ENCODE assay signal across 1 cellular context in the genomic region with DNA sequence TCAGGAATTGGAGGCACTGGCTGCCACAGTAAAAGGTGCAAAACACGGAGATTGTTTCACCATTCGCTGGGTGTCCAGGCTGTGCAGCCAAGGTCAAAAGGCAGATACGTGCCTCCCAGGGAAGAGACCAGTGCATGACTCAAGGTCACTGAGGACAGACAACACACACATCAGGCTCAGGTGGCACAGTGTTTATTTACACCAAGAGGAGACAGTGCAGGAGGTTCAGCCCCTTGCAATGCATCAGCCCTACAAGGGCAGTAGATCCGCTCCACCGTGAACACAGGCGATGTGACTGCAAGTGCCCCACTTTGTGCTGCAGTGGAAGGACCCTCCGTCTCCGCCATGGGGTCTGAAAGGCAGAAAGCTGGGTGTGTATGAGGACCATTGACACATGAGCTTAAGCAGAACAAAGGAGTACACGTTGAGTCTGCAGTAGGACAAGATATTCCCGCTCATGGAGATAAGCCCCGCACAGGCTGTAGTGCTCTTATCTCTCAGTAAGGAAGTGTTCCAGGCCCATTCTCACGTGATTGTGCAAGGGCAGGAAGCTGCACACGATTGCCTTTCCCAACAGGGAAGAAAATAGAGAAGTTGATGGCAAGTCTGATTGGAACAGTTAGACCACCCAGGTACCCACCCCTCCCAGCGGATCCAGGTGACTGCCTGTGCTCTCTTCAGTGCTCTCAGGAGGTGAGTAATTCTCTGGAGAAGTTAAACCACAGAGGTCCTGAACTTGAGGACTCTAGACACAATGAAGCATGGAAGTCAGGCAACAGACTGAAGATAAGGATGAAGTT.
TF ChIP-seq lines count a peak whose summit lies in the region.

No MANE protein-coding gene starts in this region.

TF ChIP-seq in HepG2, 621 proteins besides CTCF, POLR2A, EP300 and RAD21 (continued from another document and continues in another):
- TF ChIP-seq, protein P1, sequence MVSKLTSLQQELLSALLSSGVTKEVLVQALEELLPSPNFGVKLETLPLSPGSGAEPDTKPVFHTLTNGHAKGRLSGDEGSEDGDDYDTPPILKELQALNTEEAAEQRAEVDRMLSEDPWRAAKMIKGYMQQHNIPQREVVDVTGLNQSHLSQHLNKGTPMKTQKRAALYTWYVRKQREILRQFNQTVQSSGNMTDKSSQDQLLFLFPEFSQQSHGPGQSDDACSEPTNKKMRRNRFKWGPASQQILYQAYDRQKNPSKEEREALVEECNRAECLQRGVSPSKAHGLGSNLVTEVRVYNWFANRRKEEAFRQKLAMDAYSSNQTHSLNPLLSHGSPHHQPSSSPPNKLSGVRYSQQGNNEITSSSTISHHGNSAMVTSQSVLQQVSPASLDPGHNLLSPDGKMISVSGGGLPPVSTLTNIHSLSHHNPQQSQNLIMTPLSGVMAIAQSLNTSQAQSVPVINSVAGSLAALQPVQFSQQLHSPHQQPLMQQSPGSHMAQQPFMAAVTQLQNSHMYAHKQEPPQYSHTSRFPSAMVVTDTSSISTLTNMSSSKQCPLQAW (CRISPR knock-in tag; IDR thresholded peaks at IDR 0.05) = peak; percentile 80
- peak; percentile 97 for TF ChIP-seq SALL1 (CRISPR knock-in tag; IDR thresholded peaks at IDR 0.05)
- TF ChIP-seq, protein P2, sequence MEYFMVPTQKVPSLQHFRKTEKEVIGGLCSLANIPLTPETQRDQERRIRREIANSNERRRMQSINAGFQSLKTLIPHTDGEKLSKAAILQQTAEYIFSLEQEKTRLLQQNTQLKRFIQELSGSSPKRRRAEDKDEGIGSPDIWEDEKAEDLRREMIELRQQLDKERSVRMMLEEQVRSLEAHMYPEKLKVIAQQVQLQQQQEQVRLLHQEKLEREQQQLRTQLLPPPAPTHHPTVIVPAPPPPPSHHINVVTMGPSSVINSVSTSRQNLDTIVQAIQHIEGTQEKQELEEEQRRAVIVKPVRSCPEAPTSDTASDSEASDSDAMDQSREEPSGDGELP (IDR thresholded peaks at IDR 0.05; ENCODE audit: borderline replicate concordance, low read depth) = peak; percentile 85; the same call in 1 of the 2 replicates
- TF ChIP-seq, protein P3, sequence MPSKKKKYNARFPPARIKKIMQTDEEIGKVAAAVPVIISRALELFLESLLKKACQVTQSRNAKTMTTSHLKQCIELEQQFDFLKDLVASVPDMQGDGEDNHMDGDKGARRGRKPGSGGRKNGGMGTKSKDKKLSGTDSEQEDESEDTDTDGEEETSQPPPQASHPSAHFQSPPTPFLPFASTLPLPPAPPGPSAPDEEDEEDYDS (CRISPR knock-in tag; IDR thresholded peaks at IDR 0.05) = 0 out of 2 replicates have a peak, but pooled peaks have one; percentile 37
- TF ChIP-seq, protein P4, sequence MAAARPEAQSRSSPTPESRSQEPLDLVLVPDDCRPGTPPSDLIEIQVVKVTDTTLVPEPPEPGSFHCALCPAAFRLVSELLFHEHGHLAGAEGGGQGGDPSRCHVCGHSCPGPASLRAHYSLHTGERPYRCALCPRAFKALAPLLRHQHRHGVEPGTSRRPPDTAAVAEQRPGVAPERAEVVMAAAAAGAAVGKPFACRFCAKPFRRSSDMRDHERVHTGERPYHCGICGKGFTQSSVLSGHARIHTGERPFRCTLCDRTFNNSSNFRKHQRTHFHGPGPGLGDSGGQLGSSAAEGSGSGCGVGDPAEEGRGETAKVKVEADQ (CRISPR knock-in tag; IDR thresholded peaks at IDR 0.05; ENCODE audit: borderline replicate concordance) = no peak
- TF ChIP-seq TGIF2 (CRISPR knock-in tag; IDR thresholded peaks at IDR 0.05) = peak; percentile 54; the same call in 1 of the 2 replicates
- TF ChIP-seq ZNF30 (CRISPR knock-in tag; IDR thresholded peaks at IDR 0.05) = no peak
- peak; percentile 92 for TF ChIP-seq RXRA (CRISPR knock-in tag; IDR thresholded peaks at IDR 0.05)
- TF ChIP-seq MTA1 (CRISPR knock-in tag; IDR thresholded peaks at IDR 0.05; ENCODE audit: borderline replicate concordance) = peak; percentile 95
- peak; percentile 93 for TF ChIP-seq FOXA3 (CRISPR knock-in tag; IDR thresholded peaks at IDR 0.05)
- TF ChIP-seq ZNF615 (CRISPR knock-in tag; IDR thresholded peaks at IDR 0.05; ENCODE audit: borderline replicate concordance) = 0 out of 2 replicates have a peak, but pooled peaks have one; percentile 46
- TF ChIP-seq THAP11 (CRISPR knock-in tag; IDR thresholded peaks at IDR 0.05) = peak; percentile 65
- TF ChIP-seq ZNF547 (CRISPR knock-in tag; IDR thresholded peaks at IDR 0.05) = peak; percentile 66; the same call in 1 of the 2 replicates
- no peak for TF ChIP-seq ARNT2 (CRISPR knock-in tag; IDR thresholded peaks at IDR 0.05; ENCODE audit: low read depth)
- TF ChIP-seq HOXD1 (CRISPR knock-in tag; IDR thresholded peaks at IDR 0.05) = no peak; the same call in 1 of the 2 replicates
- TF ChIP-seq ZNF264 (CRISPR knock-in tag; IDR thresholded peaks at IDR 0.05) = 0 out of 2 replicates have a peak, but pooled peaks have one; percentile 74
- TF ChIP-seq ZNF3 (CRISPR knock-in tag; IDR thresholded peaks at IDR 0.05) = no peak
- TF ChIP-seq, protein P5, sequence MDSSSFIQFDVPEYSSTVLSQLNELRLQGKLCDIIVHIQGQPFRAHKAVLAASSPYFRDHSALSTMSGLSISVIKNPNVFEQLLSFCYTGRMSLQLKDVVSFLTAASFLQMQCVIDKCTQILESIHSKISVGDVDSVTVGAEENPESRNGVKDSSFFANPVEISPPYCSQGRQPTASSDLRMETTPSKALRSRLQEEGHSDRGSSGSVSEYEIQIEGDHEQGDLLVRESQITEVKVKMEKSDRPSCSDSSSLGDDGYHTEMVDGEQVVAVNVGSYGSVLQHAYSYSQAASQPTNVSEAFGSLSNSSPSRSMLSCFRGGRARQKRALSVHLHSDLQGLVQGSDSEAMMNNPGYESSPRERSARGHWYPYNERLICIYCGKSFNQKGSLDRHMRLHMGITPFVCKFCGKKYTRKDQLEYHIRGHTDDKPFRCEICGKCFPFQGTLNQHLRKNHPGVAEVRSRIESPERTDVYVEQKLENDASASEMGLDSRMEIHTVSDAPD (CRISPR knock-in tag; IDR thresholded peaks at IDR 0.05) = peak; percentile 87
- TF ChIP-seq ATF7-NPFF (CRISPR knock-in tag; IDR thresholded peaks at IDR 0.05; ENCODE audit: low read depth) = no peak
- TF ChIP-seq, protein P6, sequence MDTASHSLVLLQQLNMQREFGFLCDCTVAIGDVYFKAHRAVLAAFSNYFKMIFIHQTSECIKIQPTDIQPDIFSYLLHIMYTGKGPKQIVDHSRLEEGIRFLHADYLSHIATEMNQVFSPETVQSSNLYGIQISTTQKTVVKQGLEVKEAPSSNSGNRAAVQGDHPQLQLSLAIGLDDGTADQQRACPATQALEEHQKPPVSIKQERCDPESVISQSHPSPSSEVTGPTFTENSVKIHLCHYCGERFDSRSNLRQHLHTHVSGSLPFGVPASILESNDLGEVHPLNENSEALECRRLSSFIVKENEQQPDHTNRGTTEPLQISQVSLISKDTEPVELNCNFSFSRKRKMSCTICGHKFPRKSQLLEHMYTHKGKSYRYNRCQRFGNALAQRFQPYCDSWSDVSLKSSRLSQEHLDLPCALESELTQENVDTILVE (CRISPR knock-in tag; IDR thresholded peaks at IDR 0.05) = peak; percentile 69; the same call in 1 of the 2 replicates
- no peak for TF ChIP-seq AHR (CRISPR knock-in tag; IDR thresholded peaks at IDR 0.05)
- no peak for TF ChIP-seq CCAR2 (optimal IDR thresholded peaks at IDR 0.05; ENCODE audit: low read depth, low read length)
- TF ChIP-seq, protein P7, sequence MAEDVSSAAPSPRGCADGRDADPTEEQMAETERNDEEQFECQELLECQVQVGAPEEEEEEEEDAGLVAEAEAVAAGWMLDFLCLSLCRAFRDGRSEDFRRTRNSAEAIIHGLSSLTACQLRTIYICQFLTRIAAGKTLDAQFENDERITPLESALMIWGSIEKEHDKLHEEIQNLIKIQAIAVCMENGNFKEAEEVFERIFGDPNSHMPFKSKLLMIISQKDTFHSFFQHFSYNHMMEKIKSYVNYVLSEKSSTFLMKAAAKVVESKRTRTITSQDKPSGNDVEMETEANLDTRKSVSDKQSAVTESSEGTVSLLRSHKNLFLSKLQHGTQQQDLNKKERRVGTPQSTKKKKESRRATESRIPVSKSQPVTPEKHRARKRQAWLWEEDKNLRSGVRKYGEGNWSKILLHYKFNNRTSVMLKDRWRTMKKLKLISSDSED (CRISPR knock-in tag; IDR thresholded peaks at IDR 0.05) = no peak
- no peak for TF ChIP-seq RFX5 (IDR thresholded peaks at IDR 0.05; ENCODE audit: low read depth, low read length)
- TF ChIP-seq CENPX (CRISPR knock-in tag; IDR thresholded peaks at IDR 0.05) = no peak
- TF ChIP-seq, protein P8, sequence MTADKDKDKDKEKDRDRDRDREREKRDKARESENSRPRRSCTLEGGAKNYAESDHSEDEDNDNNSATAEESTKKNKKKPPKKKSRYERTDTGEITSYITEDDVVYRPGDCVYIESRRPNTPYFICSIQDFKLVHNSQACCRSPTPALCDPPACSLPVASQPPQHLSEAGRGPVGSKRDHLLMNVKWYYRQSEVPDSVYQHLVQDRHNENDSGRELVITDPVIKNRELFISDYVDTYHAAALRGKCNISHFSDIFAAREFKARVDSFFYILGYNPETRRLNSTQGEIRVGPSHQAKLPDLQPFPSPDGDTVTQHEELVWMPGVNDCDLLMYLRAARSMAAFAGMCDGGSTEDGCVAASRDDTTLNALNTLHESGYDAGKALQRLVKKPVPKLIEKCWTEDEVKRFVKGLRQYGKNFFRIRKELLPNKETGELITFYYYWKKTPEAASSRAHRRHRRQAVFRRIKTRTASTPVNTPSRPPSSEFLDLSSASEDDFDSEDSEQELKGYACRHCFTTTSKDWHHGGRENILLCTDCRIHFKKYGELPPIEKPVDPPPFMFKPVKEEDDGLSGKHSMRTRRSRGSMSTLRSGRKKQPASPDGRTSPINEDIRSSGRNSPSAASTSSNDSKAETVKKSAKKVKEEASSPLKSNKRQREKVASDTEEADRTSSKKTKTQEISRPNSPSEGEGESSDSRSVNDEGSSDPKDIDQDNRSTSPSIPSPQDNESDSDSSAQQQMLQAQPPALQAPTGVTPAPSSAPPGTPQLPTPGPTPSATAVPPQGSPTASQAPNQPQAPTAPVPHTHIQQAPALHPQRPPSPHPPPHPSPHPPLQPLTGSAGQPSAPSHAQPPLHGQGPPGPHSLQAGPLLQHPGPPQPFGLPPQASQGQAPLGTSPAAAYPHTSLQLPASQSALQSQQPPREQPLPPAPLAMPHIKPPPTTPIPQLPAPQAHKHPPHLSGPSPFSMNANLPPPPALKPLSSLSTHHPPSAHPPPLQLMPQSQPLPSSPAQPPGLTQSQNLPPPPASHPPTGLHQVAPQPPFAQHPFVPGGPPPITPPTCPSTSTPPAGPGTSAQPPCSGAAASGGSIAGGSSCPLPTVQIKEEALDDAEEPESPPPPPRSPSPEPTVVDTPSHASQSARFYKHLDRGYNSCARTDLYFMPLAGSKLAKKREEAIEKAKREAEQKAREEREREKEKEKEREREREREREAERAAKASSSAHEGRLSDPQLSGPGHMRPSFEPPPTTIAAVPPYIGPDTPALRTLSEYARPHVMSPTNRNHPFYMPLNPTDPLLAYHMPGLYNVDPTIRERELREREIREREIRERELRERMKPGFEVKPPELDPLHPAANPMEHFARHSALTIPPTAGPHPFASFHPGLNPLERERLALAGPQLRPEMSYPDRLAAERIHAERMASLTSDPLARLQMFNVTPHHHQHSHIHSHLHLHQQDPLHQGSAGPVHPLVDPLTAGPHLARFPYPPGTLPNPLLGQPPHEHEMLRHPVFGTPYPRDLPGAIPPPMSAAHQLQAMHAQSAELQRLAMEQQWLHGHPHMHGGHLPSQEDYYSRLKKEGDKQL (CRISPR knock-in tag; IDR thresholded peaks at IDR 0.05; ENCODE audit: low read depth) = peak; percentile 59; the same call in 1 of the 2 replicates
- TF ChIP-seq NAIF1 (CRISPR knock-in tag; IDR thresholded peaks at IDR 0.05; ENCODE audit: borderline replicate concordance) = no peak
- TF ChIP-seq TBP (CRISPR knock-in tag; IDR thresholded peaks at IDR 0.05) = no peak
- no peak for TF ChIP-seq FOXA1 (IDR thresholded peaks at IDR 0.05)
- peak; percentile 75 for TF ChIP-seq FOXA1 (CRISPR knock-in tag; IDR thresholded peaks at IDR 0.05)
- no peak for TF ChIP-seq ZNF282 (IDR thresholded peaks at IDR 0.05; ENCODE audit: partially characterized antibody)
- TF ChIP-seq, protein P9, sequence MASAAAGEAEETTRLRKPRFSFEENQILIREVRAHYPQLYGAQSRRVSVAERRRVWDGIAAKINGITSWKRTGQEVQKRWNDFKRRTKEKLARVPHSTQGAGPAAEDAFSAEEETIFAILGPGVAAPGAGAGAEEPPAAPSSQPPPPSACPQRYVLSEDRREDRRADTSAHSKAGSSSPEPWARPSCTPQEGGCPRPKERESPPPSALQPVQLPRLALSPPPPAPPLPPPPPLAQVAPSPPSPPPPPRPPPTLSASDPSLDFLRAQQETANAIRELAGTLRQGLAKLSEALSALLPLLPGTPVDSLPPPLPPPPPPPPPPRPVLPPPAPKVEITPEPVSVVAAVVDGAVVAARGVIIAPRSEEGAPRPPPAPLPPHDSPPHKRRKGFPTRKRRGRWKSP (CRISPR knock-in tag; IDR thresholded peaks at IDR 0.05) = peak; percentile 45; the same call in 1 of the 2 replicates
- peak; percentile 85 for TF ChIP-seq ZSCAN31 (CRISPR knock-in tag; IDR thresholded peaks at IDR 0.05; ENCODE audit: low read depth)
- TF ChIP-seq ZNF850 (CRISPR knock-in tag; conservative IDR thresholded peaks at IDR 0.05) = no peak
- TF ChIP-seq SAFB2 (CRISPR knock-in tag; IDR thresholded peaks at IDR 0.05; ENCODE audit: borderline replicate concordance, low read depth) = no peak
- no peak for TF ChIP-seq ZNF224 (CRISPR knock-in tag; IDR thresholded peaks at IDR 0.05)
- TF ChIP-seq HIVEP1 (CRISPR knock-in tag; IDR thresholded peaks at IDR 0.05) = no peak
- TF ChIP-seq ZNF775 (CRISPR knock-in tag; IDR thresholded peaks at IDR 0.05; ENCODE audit: borderline replicate concordance) = no peak
- TF ChIP-seq GABPA (IDR thresholded peaks at IDR 0.05; ENCODE audit: low read depth, low read length) = no peak
- TF ChIP-seq GABPA (CRISPR knock-in tag; IDR thresholded peaks at IDR 0.05; ENCODE audit: low read depth) = no peak
- peak; percentile 48 for TF ChIP-seq TBL1XR1 (IDR thresholded peaks at IDR 0.05; ENCODE audit: borderline replicate concordance, low read length, partially characterized antibody)
- TF ChIP-seq MYC (CRISPR knock-in tag; IDR thresholded peaks at IDR 0.05; ENCODE audit: borderline replicate concordance) = no peak; the same call in 1 of the 2 replicates
- no peak for TF ChIP-seq CBX2 (IDR thresholded peaks at IDR 0.05; ENCODE audit: low read depth, low read length)
- TF ChIP-seq CBX2 (CRISPR knock-in tag; IDR thresholded peaks at IDR 0.05; ENCODE audit: low read depth) = no peak
- no peak for TF ChIP-seq ZSCAN30 (CRISPR knock-in tag; IDR thresholded peaks at IDR 0.05)
- TF ChIP-seq CHCHD3 (CRISPR knock-in tag; IDR thresholded peaks at IDR 0.05) = no peak
- peak; percentile 63; the same call in 1 of the 2 replicates for TF ChIP-seq SMAD3 (CRISPR knock-in tag; IDR thresholded peaks at IDR 0.05)
- TF ChIP-seq ZNF670 (CRISPR knock-in tag; IDR thresholded peaks at IDR 0.05; ENCODE audit: borderline replicate concordance) = no peak
- TF ChIP-seq, protein P10, sequence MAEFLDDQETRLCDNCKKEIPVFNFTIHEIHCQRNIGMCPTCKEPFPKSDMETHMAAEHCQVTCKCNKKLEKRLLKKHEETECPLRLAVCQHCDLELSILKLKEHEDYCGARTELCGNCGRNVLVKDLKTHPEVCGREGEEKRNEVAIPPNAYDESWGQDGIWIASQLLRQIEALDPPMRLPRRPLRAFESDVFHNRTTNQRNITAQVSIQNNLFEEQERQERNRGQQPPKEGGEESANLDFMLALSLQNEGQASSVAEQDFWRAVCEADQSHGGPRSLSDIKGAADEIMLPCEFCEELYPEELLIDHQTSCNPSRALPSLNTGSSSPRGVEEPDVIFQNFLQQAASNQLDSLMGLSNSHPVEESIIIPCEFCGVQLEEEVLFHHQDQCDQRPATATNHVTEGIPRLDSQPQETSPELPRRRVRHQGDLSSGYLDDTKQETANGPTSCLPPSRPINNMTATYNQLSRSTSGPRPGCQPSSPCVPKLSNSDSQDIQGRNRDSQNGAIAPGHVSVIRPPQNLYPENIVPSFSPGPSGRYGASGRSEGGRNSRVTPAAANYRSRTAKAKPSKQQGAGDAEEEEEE (CRISPR knock-in tag; IDR thresholded peaks at IDR 0.05; ENCODE audit: borderline replicate concordance) = no peak
- TF ChIP-seq ZBTB21 (CRISPR knock-in tag; IDR thresholded peaks at IDR 0.05) = no peak
